ENCODE assay signal across 8 cellular contexts in the genomic region with DNA sequence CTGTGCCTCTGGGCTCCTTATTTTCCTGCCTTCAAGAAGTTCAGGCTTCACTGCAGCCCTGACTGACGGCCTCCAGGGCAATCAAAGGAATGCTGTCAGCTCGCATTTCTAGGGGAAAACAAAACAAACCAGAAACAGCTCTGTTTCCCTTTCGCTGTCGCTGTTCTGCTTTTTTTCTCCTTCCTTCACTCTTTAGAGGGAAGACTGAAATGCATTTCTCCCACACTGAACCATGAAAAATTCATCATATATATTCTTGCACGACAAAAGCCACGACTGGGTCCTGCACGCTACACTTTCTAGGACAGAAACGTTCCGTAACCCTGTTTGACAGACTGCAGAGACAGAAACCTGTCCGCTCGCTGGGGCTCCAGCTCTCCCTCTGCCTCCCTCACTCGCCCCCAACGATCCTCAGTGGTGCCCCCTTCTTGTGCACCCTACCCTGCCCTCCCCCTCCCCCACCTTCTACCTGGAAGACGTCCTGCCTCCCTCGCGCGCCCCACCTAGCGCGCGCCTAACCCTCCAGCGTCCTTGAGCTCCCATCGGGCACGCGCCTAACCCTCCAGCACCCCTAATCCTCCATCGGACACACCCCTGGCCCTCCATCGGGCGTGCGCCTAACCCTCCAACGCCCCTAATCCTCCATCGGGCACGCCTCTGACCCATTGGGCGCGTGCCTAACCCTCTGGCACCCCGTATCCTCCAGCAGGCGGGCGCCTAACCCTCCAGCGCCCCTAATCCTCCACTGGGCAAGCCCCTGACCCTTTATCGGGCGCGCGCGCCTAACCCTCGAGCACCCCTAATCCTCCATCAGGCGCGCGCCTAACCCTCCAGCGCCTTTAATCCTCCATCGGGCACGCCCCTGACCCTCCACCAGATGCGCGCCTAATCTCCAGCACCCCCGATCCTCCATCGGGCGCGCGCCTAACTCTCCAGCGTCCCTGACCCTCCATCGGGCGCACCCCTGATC. TPM values are rescaled to one million over a fixed set of nuclear protein-coding genes. Genes with fewer than 3 reads are reported as not detected.
DNase-seq lines count a peak whose midpoint lies in the region; ATAC-seq and TF ChIP-seq lines count a peak whose summit lies in the region.

No MANE protein-coding gene starts in this region.

- peaks cover 5% of the 10 kb centered on the region for H3F3A ChIP-seq in smooth muscle cell (ENCODE audit: low read depth)

- no peaks in the 10 kb centered on the region for H3K9me3 ChIP-seq in adipocyte (ENCODE audit: control insufficient read depth, low read length)
- H3K9me3 ChIP-seq in smooth muscle cell (replicated peaks; ENCODE audit: low read depth), result no peaks in the 10 kb centered on the region

- in situ Hi-C loops in T47D (cut with HindIII; ENCODE audit: low pct_unique_long_range_greater_than_20kb, low sequenced_read_pairs), result no loop called here

- peaks cover 12% of the 10 kb centered on the region for H3K27me3 Mint-ChIP-seq in MCF 10A (ENCODE audit: insufficient read depth, unreplicated experiment)
- peaks cover 6% of the 10 kb centered on the region in 3 donors for H3K27me3 Mint-ChIP-seq in immature natural killer cell (ENCODE audit: low read depth in 3 of 3)

- no peak for TF ChIP-seq CTCF in MCF 10A (IDR thresholded peaks at IDR 0.05; ENCODE audit: unreplicated experiment)
- TF ChIP-seq CTCF in smooth muscle cell (IDR thresholded peaks at IDR 0.05; ENCODE audit: borderline replicate concordance, insufficient read depth, poor library complexity, severe bottlenecking), result no peak
- TF ChIP-seq CTCF in GM20000 (IDR thresholded peaks at IDR 0.05; ENCODE audit: extremely low read depth, missing control alignments), result no peak

- H3K9me3 Mint-ChIP-seq in MCF 10A (ENCODE audit: unreplicated experiment), result peaks cover 6% of the 10 kb centered on the region
- no peaks in the 10 kb centered on the region for H3K9me3 Mint-ChIP-seq in immature natural killer cell

- no peaks in the 10 kb centered on the region for H4K20me1 ChIP-seq in smooth muscle cell (ENCODE audit: low read depth)

- intact Hi-C loops in MCF 10A (cut with micrococcal nuclease), result no loop called here

- 31% methylated on average over 51 of the region's 59 CpGs for WGBS in smooth muscle cell (ENCODE audit: low lambda C conversion rate)

- H3K4me3 ChIP-seq in adipocyte (ENCODE audit: low read length) (peak overlapping the region; percentile 76), smooth muscle cell (peak overlapping the region; percentile 53)

- H3K36me3 Mint-ChIP-seq in MCF 10A (ENCODE audit: insufficient read depth, unreplicated experiment) (no peaks in the 10 kb centered on the region), immature natural killer cell (no peaks in the 10 kb centered on the region)

- no peaks in the 10 kb centered on the region for H3K4me1 ChIP-seq in adipocyte (ENCODE audit: control insufficient read depth, insufficient read depth, low read length)
- H3K4me1 ChIP-seq in smooth muscle cell (ENCODE audit: low read depth), result peaks cover 16% of the 10 kb centered on the region

- H3K79me2 ChIP-seq in smooth muscle cell (ENCODE audit: low read depth), result no peaks in the 10 kb centered on the region

- CTCF ChIA-PET in MCF 10A (lab: Yijun Ruan, JAX), result interaction anchor here (0.6 kb wide), 2 partner anchors 15 to 79 kb away, joined by 3 read pairs; no protein-coding TSS in a partner anchor

- H3K27ac Mint-ChIP-seq in MCF 10A (ENCODE audit: low read depth, unreplicated experiment) (no peak overlapping the region), immature natural killer cell (no peak overlapping the region)

- ATAC-seq in GM19395 (IDR thresholded peaks at IDR 0.05; ENCODE audit: unreplicated experiment) (no peak), HG02571 (IDR thresholded peaks at IDR 0.05; ENCODE audit: unreplicated experiment) (no peak)

- DNase-seq in T47D (ENCODE audit: low read depth in 1 of 2, low spot score in 1 of 2) (peak; percentile 59 to 88), MCF 10A (ENCODE audit: unreplicated experiment) (no peak), adipocyte (ENCODE audit: low read depth) (peak; percentile 62), immature natural killer cell (no peak), smooth muscle cell (lab: John Stamatoyannopoulos, UW; ENCODE audit: unreplicated experiment) (no peak), GM20000 (ENCODE audit: low spot score) (no peak)

- H3K4me1 Mint-ChIP-seq in MCF 10A (ENCODE audit: insufficient read depth, unreplicated experiment) (no peaks in the 10 kb centered on the region), immature natural killer cell (peaks cover 2 to 4% of the 10 kb centered on the region in 2 donors)

- peak overlapping the region; percentile 69 for H2AFZ ChIP-seq in smooth muscle cell (ENCODE audit: low read depth)

- H3K4me3 Mint-ChIP-seq in MCF 10A (ENCODE audit: unreplicated experiment), result no peak overlapping the region
- peak overlapping the region in 3 of 5 donors; percentile 13 to 45 (median 33) for H3K4me3 Mint-ChIP-seq in immature natural killer cell

- H3K36me3 ChIP-seq in adipocyte (ENCODE audit: control insufficient read depth, insufficient read depth, low read length, severe bottlenecking) (no peaks in the 10 kb centered on the region), smooth muscle cell (ENCODE audit: low read depth) (no peaks in the 10 kb centered on the region)

- POLR2A ChIA-PET in MCF 10A (lab: Yijun Ruan, JAX), result no interaction called here

- H3K27me3 ChIP-seq in adipocyte (replicated peaks; ENCODE audit: control insufficient read depth, insufficient read depth, low read length), result peaks cover 26% of the 10 kb centered on the region
- H3K27me3 ChIP-seq in smooth muscle cell (ENCODE audit: low read depth), result no peaks in the 10 kb centered on the region

- H3K27ac ChIP-seq in smooth muscle cell (ENCODE audit: low read depth), result peak overlapping the region; percentile 5

- no TSS peak for BruUV-seq in MCF 10A (replicated peaks; lab: Mats Ljungman, UMichigan)

- peak overlapping the region; percentile 88 for H3K4me2 ChIP-seq in smooth muscle cell

- H3K9ac ChIP-seq in adipocyte (ENCODE audit: low read length) (no peak overlapping the region), smooth muscle cell (ENCODE audit: low read depth) (no peak overlapping the region)

RNA-seq across cellular contexts. Expression of a gene that starts 37.1 kb away (rescaled TPM):
- total RNA-seq in MCF 10A (2022) (not detected in 2 replicates), smooth muscle cell (0.31 TPM in 1 of 2 replicates, not detected in the other)
- polyA plus RNA-seq in immature natural killer cell (under 1 TPM in 2 of 3 donors, not detected in 1; 0.64 to 0.74 TPM), smooth muscle cell (0.96 TPM in 1 of 2 replicates, not detected in the other)

Comparison
In these comparisons a context has a peak if more than half of its experiments do, and no peak if none do; other contexts are left out.
1. DNase-seq: peak in T47D (2 of 2) and adipocyte (single experiment); none in MCF 10A (single experiment), immature natural killer cell (0 of 3), smooth muscle cell (single experiment) and GM20000 (single experiment).